Comparison of ENCODE assay signal across 9 cellular contexts in genomic region chr2:74399785-74400184, GRCh38. TPM values are rescaled to one million over a fixed set of nuclear protein-coding genes. Genes with fewer than 3 reads are reported as not detected.
DNase-seq lines count a peak whose midpoint lies in the region; ATAC-seq and TF ChIP-seq lines count a peak whose summit lies in the region.
"Had no signal": no experiment of that assay in that cellular context is flagged by ENCODE, and none has a peak within 500 bp of the region (broad histone marks: within the 10 kb centered on the region; RNA-seq: fewer than 3 reads in every experiment).

No MANE protein-coding gene starts in this region.

- H2AFZ ChIP-seq in Karpas-422 (ENCODE audit: low read length): peak overlapping the region; percentile 55; the same call in 1 of the 2 replicates

- peaks cover 4% of the 10 kb centered on the region for H3K27me3 Mint-ChIP-seq in activated B cell treated with CpG ODN at 0.5 μM for 24 hours

- H3K27ac ChIP-seq in Karpas-422 (ENCODE audit: low read length) (no peak overlapping the region), left lung (no peak overlapping the region)
- H3K27ac ChIP-seq: BLaER1 treated with 17β-estradiol and CSF1 and Interleukin-3, amounts not matched to agents 10 nM and 100 nM had no signal

- H3K27me3 ChIP-seq in Karpas-422 (ENCODE audit: low read length) (no peaks in the 10 kb centered on the region), left lung (no peaks in the 10 kb centered on the region)
- H3K27me3 ChIP-seq: BLaER1 treated with 17β-estradiol and CSF1 and Interleukin-3, amounts not matched to agents 10 nM and 100 nM had no signal

- H3K36me3 ChIP-seq in Karpas-422 (ENCODE audit: insufficient read depth, low read length) (no peaks in the 10 kb centered on the region), left lung (no peaks in the 10 kb centered on the region)
- H3K36me3 ChIP-seq: BLaER1 treated with 17β-estradiol and CSF1 and Interleukin-3, amounts not matched to agents 10 nM and 100 nM had no signal

- no peaks in the 10 kb centered on the region for H4K20me1 ChIP-seq in Karpas-422 (ENCODE audit: insufficient read depth, low read depth, low read length)
- H4K20me1 ChIP-seq: BLaER1 treated with 17β-estradiol and CSF1 and Interleukin-3, amounts not matched to agents 10 nM and 100 nM had no signal

- no peaks in the 10 kb centered on the region for H3K9me2 ChIP-seq in Karpas-422 (replicated peaks; ENCODE audit: insufficient read depth, low read length)

- H3K4me3 Mint-ChIP-seq in activated B cell treated with CpG ODN at 0.5 μM for 24 hours: no peak overlapping the region

- CTCF ChIA-PET in activated B cell treated with CpG ODN at 0.5 μM for 24 hours (lab: Charles Lee): interaction anchor here (1.8 kb wide), 1 partner anchor 14 kb away, joined by 9 read pairs; no protein-coding TSS in a partner anchor

- no peaks in the 10 kb centered on the region for H3K36me3 Mint-ChIP-seq in activated B cell treated with CpG ODN at 0.5 μM for 24 hours (ENCODE audit: low read depth)

- ATAC-seq in activated B cell treated with CpG ODN at 0.5 μM for 24 hours (ENCODE audit: low read depth) (peak; percentile 87), left lung (peak; percentile 74), HG03135 (IDR thresholded peaks at IDR 0.05; ENCODE audit: unreplicated experiment) (no peak), GM19452 (IDR thresholded peaks at IDR 0.05; ENCODE audit: unreplicated experiment) (no peak)
- no peak for ATAC-seq in activated CD4-positive, CD25-positive, alpha-beta regulatory T cell treated with anti-CD3 and anti-CD28 coated beads, Interleukin-2, amount 50 U/mL, for 24 hours

- intact Hi-C loops in activated B cell treated with CpG ODN at 0.5 μM for 24 hours (cut with micrococcal nuclease): no loop called here
- intact Hi-C loops in left lung (cut with DNase I): no loop called here

- H3K9me3 Mint-ChIP-seq in activated B cell treated with CpG ODN at 0.5 μM for 24 hours: no peaks in the 10 kb centered on the region

- H3K27ac Mint-ChIP-seq in activated B cell treated with CpG ODN at 0.5 μM for 24 hours: no peak overlapping the region

- H3K9me3 ChIP-seq in Karpas-422 (ENCODE audit: low read length) (no peaks in the 10 kb centered on the region), left lung (no peaks in the 10 kb centered on the region)
- H3K9me3 ChIP-seq: BLaER1 treated with 17β-estradiol and CSF1 and Interleukin-3, amounts not matched to agents 10 nM and 100 nM had no signal

- no peak for TF ChIP-seq CTCF in activated B cell treated with CpG ODN at 0.5 μM for 24 hours (IDR thresholded peaks at IDR 0.05)
- TF ChIP-seq CTCF in left lung (IDR thresholded peaks at IDR 0.05): peak; percentile 30 to 45

- POLR2A ChIA-PET in activated B cell treated with CpG ODN at 0.5 μM for 24 hours (lab: Charles Lee): interaction anchor here (1.1 kb wide), 1 partner anchor 9 kb away, joined by 3 read pairs; no protein-coding TSS in a partner anchor

- H3K4me1 Mint-ChIP-seq in activated B cell treated with CpG ODN at 0.5 μM for 24 hours: no peaks in the 10 kb centered on the region

- peak; percentile 6 for DNase-seq in NCI-H1436 (lab: John Stamatoyannopoulos, UW)
- no peak for DNase-seq in NCI-H1436 treated with DMSO at 0.1 percent for 48 hours (lab: John Stamatoyannopoulos, UW)
- peak; percentile 87 for DNase-seq in Karpas-422
- DNase-seq in activated B cell treated with CpG ODN at 0.5 μM for 24 hours: no peak
- DNase-seq in left lung: no peak

- H3K4me2 ChIP-seq in Karpas-422 (ENCODE audit: low read depth, low read length, poor library complexity, severe bottlenecking): no peak overlapping the region
- H3K4me2 ChIP-seq: BLaER1 treated with 17β-estradiol and CSF1 and Interleukin-3, amounts not matched to agents 10 nM and 100 nM had no signal

- H3K79me2 ChIP-seq in Karpas-422 (ENCODE audit: low read length): no peaks in the 10 kb centered on the region

- H3K4me3 ChIP-seq in Karpas-422 (ENCODE audit: low read length): no peak overlapping the region
- H3K4me3 ChIP-seq in left lung: no peak overlapping the region
- H3K4me3 ChIP-seq: BLaER1 treated with 17β-estradiol and CSF1 and Interleukin-3, amounts not matched to agents 10 nM and 100 nM had no signal

- H3K9ac ChIP-seq in Karpas-422 (ENCODE audit: low read length): no peak overlapping the region
- H3K9ac ChIP-seq: BLaER1 treated with 17β-estradiol and CSF1 and Interleukin-3, amounts not matched to agents 10 nM and 100 nM had no signal

- H3K4me1 ChIP-seq in Karpas-422 (ENCODE audit: low read length) (no peaks in the 10 kb centered on the region), left lung (no peaks in the 10 kb centered on the region)
- H3K4me1 ChIP-seq: BLaER1 treated with 17β-estradiol and CSF1 and Interleukin-3, amounts not matched to agents 10 nM and 100 nM had no signal

RNA-seq across cellular contexts. Expression of gene DCTN1, which starts 19.7 kb away (rescaled TPM):
- total RNA-seq in Karpas-422 (2014; rRNA removed; shearing (Covaris generic); ENCODE audit: low replicate concordance): 95.0 and 96.4 TPM in 2 replicates
- total RNA-seq in activated B cell treated with CpG ODN at 0.5 μM for 24 hours (122 and 137 TPM in 2 replicates), left lung (100 to 1,000 TPM; 121 to 132 TPM)

RNA-seq across cellular contexts. Expression of gene C2orf81, which starts 21.6 kb away (rescaled TPM):
- total RNA-seq in Karpas-422 (2014; rRNA removed; shearing (Covaris generic); ENCODE audit: low replicate concordance): 3.8 and 7.6 TPM in 2 replicates
- 3.9 and 5.5 TPM in 2 replicates for total RNA-seq in activated B cell treated with CpG ODN at 0.5 μM for 24 hours
- total RNA-seq in left lung: 1 to 10 TPM; 2.8 to 3.4 TPM

RNA-seq across cellular contexts. Expression of gene WDR54, which starts 21.7 kb away (rescaled TPM):
- total RNA-seq in Karpas-422 (2014; rRNA removed; shearing (Covaris generic); ENCODE audit: low replicate concordance): 130 and 239 TPM in 2 replicates
- total RNA-seq in activated B cell treated with CpG ODN at 0.5 μM for 24 hours (32.3 and 33.5 TPM in 2 replicates), left lung (10 to 100 TPM in 1 of 2 donors, 1 to 10 TPM in 1; 9.2 to 17.7 TPM)

RNA-seq across cellular contexts. Expression of gene RTKN, which starts 42.0 kb away (rescaled TPM):
- total RNA-seq in Karpas-422 (2014; rRNA removed; shearing (Covaris generic); ENCODE audit: low replicate concordance): 28.1 and 31.5 TPM in 2 replicates
- total RNA-seq in activated B cell treated with CpG ODN at 0.5 μM for 24 hours (8.3 and 11.6 TPM in 2 replicates), left lung (10 to 100 TPM; 29.6 to 37.0 TPM)

RNA-seq across cellular contexts. Expression of gene INO80B, which starts 55.1 kb away (rescaled TPM):
- 29.3 and 86.9 TPM in 2 replicates for total RNA-seq in Karpas-422 (2014; rRNA removed; shearing (Covaris generic); ENCODE audit: low replicate concordance)
- total RNA-seq in activated B cell treated with CpG ODN at 0.5 μM for 24 hours: 47.9 and 51.3 TPM in 2 replicates
- total RNA-seq in left lung: 10 to 100 TPM; 23.8 to 27.1 TPM

Comparison
In these comparisons a context has a peak if more than half of its experiments do, and no peak if none do; other contexts are left out.
1. DNase-seq: peak in NCI-H1436 (single experiment) and Karpas-422 (single experiment); none in NCI-H1436 treated with DMSO at 0.1 percent for 48 hours (single experiment), activated B cell treated with CpG ODN at 0.5 μM for 24 hours (single experiment) and left lung (0 of 2).
2. ATAC-seq: peak in activated B cell treated with CpG ODN at 0.5 μM for 24 hours (single experiment) and left lung (single experiment); none in HG03135 (single experiment), GM19452 (single experiment) and activated CD4-positive, CD25-positive, alpha-beta regulatory T cell treated with anti-CD3 and anti-CD28 coated beads, Interleukin-2, amount 50 U/mL, for 24 hours (0 of 2).